ENCODE assay signal across 25 cellular contexts in genomic region chr1:183925947-183926346, GRCh38.
"Had no signal": no experiment of that assay in that cellular context is flagged by ENCODE, and none has a peak within 500 bp of the region (broad histone marks: within the 10 kb centered on the region; RNA-seq: fewer than 3 reads in every experiment).

No MANE protein-coding gene starts in this region.

- ATAC-seq: lower lobe of right lung; mucosa of descending colon; natural killer cell treated with Interleukin-12 subunit alpha and Interleukin-12 subunit beta and Interleukin-15 and Interleukin-18, amount 100 ng/mL, for 72 hours; pancreas; stimulated activated memory B cell treated with anti-CD40 and anti-IgM and Interleukin-4, amounts not matched to agents 10 μg/mL and 1 μg/mL and 100 μg/mL, for 72 hours had no signal

- H3K27ac Mint-ChIP-seq: dendritic cell treated with granulocyte-macrophage colony-stimulating factor and Interleukin-4, amounts not matched to agents 40 ng/mL and 50 ng/mL, for 4 days; mesothelial cell of epicardium; natural killer cell treated with Interleukin-12 subunit alpha and Interleukin-12 subunit beta and Interleukin-15 and Interleukin-18, amount 100 ng/mL, for 72 hours; stimulated activated memory B cell treated with anti-CD40 and anti-IgM and Interleukin-4, amounts not matched to agents 10 μg/mL and 1 μg/mL and 100 μg/mL, for 72 hours; stimulated activated naive CD8-positive, alpha-beta T cell treated with anti-CD3 and anti-CD28 coated beads, Interleukin-15, Interleukin-2, amounts not matched to agents 100 ng/mL and 50 ng/mL, for 24 hours; type B pancreatic cell had no signal

- H3K9me3 Mint-ChIP-seq: dendritic cell treated with granulocyte-macrophage colony-stimulating factor and Interleukin-4, amounts not matched to agents 40 ng/mL and 50 ng/mL, for 4 days; mesothelial cell of epicardium; natural killer cell treated with Interleukin-12 subunit alpha and Interleukin-12 subunit beta and Interleukin-15 and Interleukin-18, amount 100 ng/mL, for 72 hours; neural crest cell; stimulated activated naive CD8-positive, alpha-beta T cell treated with anti-CD3 and anti-CD28 coated beads, Interleukin-15, Interleukin-2, amounts not matched to agents 100 ng/mL and 50 ng/mL, for 24 hours; type B pancreatic cell had no signal

- H3K36me3 ChIP-seq: colonic mucosa, neutrophil, pancreas had no signal

- H3K27me3 Mint-ChIP-seq: dendritic cell treated with granulocyte-macrophage colony-stimulating factor and Interleukin-4, amounts not matched to agents 40 ng/mL and 50 ng/mL, for 4 days; naive B cell; natural killer cell treated with Interleukin-12 subunit alpha and Interleukin-12 subunit beta and Interleukin-15 and Interleukin-18, amount 100 ng/mL, for 72 hours; stimulated activated memory B cell treated with anti-CD40 and anti-IgM and Interleukin-4, amounts not matched to agents 10 μg/mL and 1 μg/mL and 100 μg/mL, for 72 hours; stimulated activated naive CD8-positive, alpha-beta T cell treated with anti-CD3 and anti-CD28 coated beads, Interleukin-15, Interleukin-2, amounts not matched to agents 100 ng/mL and 50 ng/mL, for 24 hours; type B pancreatic cell had no signal

- H3K9me3 ChIP-seq: colonic mucosa, esophagus squamous epithelium, heart right ventricle, lower lobe of right lung, mucosa of descending colon, neutrophil, pancreas, right lobe of liver, suprapubic skin had no signal

- H3K4me3 ChIP-seq: colonic mucosa, esophagus squamous epithelium, heart right ventricle, lower lobe of right lung, mucosa of descending colon, pancreas, right lobe of liver, suprapubic skin had no signal

- H3K4me1 Mint-ChIP-seq: mesothelial cell of epicardium; naive B cell; stimulated activated memory B cell treated with anti-CD40 and anti-IgM and Interleukin-4, amounts not matched to agents 10 μg/mL and 1 μg/mL and 100 μg/mL, for 72 hours had no signal

- H3K27me3 ChIP-seq: colonic mucosa, esophagus squamous epithelium, heart right ventricle, neutrophil, pancreas, right lobe of liver, suprapubic skin had no signal

- DNase-seq: central memory CD4-positive, alpha-beta T cell; colonic mucosa; effector memory CD4-positive, alpha-beta T cell; erythroblast; esophagus squamous epithelium; foreskin melanocyte; glutamatergic neuron; heart right ventricle; hypothalamus; left ventricle myocardium superior; lower lobe of right lung; mucosa of descending colon; naive B cell; pancreas; right lobe of liver; stimulated activated CD4-positive, alpha-beta T cell treated with anti-CD3 and anti-CD28 coated beads, Interleukin-4, amount 100 ng/mL, for 4 hours had no signal

- H3K4me1 ChIP-seq: colonic mucosa, esophagus squamous epithelium, lower lobe of right lung, pancreas, right lobe of liver, suprapubic skin had no signal

- H3K4me3 Mint-ChIP-seq: dendritic cell treated with granulocyte-macrophage colony-stimulating factor and Interleukin-4, amounts not matched to agents 40 ng/mL and 50 ng/mL, for 4 days; mesothelial cell of epicardium; naive B cell; natural killer cell treated with Interleukin-12 subunit alpha and Interleukin-12 subunit beta and Interleukin-15 and Interleukin-18, amount 100 ng/mL, for 72 hours; neural crest cell; stimulated activated memory B cell treated with anti-CD40 and anti-IgM and Interleukin-4, amounts not matched to agents 10 μg/mL and 1 μg/mL and 100 μg/mL, for 72 hours; stimulated activated naive CD8-positive, alpha-beta T cell treated with anti-CD3 and anti-CD28 coated beads, Interleukin-15, Interleukin-2, amounts not matched to agents 100 ng/mL and 50 ng/mL, for 24 hours; type B pancreatic cell had no signal

- H3K27ac ChIP-seq: colonic mucosa, esophagus squamous epithelium, lower lobe of right lung, neutrophil, pancreas, right lobe of liver, suprapubic skin had no signal

- H3K36me3 Mint-ChIP-seq: naive B cell; natural killer cell treated with Interleukin-12 subunit alpha and Interleukin-12 subunit beta and Interleukin-15 and Interleukin-18, amount 100 ng/mL, for 72 hours had no signal
